In the genomic region with DNA sequence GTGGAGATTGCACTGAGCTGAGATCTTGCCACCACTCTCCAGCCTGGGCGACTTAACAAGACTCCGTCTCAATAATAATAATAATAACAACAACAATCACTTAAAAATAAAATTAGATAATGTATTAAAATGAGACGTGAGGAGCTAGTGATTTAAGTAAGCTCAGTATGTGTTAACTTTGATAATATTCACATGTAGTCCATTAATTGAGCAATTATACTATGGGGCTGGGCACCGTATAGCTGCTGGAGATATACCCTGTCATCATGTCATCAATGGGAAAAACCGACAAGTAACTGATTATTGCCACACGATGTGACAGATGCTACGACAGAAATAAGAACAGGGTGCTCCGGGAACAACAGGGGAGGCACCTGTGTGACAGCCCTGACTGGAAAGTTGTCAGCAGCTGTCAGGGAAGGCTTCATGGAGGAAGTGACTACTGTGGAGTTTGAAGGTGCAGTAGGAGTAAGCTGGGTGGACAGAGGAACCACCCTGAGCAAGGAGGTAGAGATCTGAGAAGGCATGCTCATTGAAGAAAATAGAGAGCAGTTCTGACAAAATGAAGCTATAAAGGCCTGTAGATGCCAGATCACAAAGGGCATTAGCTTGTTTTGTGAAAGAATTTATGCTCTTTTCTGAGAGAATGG, we compare ENCODE assay signal across 7 cellular contexts. TPM values are rescaled to one million over a fixed set of nuclear protein-coding genes. Genes with fewer than 3 reads are reported as not detected.
DNase-seq lines count a peak whose midpoint lies in the region; TF ChIP-seq lines count a peak whose summit lies in the region.

No MANE protein-coding gene starts in this region.

- peaks cover 32% of the 10 kb centered on the region for H3K79me2 ChIP-seq in SK-N-SH (ENCODE audit: insufficient read depth)

- H3K36me3 ChIP-seq in SK-N-SH (replicated peaks in 1 of 2; ENCODE audit: control insufficient read depth in 1 of 2, insufficient read depth in 2 of 2, low read length in 1 of 2) = peaks cover 0 to 9% of the 10 kb centered on the region in 2 experiments

- TF ChIP-seq RAD21 in SK-N-SH (IDR thresholded peaks at IDR 0.05; ENCODE audit: low read length) = no peak

- H3K27ac ChIP-seq in SK-N-SH (ENCODE audit: low read depth in 2 of 2, low read length in 1 of 2) (peak overlapping the region; percentile 92 to 99), skin epidermis (peak overlapping the region in 19 of 21 experiments; percentile 17 to 100 (median 98))

- H3K9me3 ChIP-seq in SK-N-SH = no peaks in the 10 kb centered on the region

- TF ChIP-seq EP300 in SK-N-SH (IDR thresholded peaks at IDR 0.05; ENCODE audit: borderline replicate concordance in 1 of 2, low read depth in 1 of 2, low read length in 1 of 2) = no peak

- peaks cover 11% of the 10 kb centered on the region for H3F3A ChIP-seq in SK-N-SH (replicated peaks; ENCODE audit: insufficient read depth)

- peaks cover 31% of the 10 kb centered on the region for H4K20me1 ChIP-seq in SK-N-SH (ENCODE audit: insufficient read depth)

- H3K4me3 ChIP-seq in HFF-Myc (replicated peaks; ENCODE audit: low read depth, low read length) = peak overlapping the region; percentile 98
- H3K4me3 ChIP-seq in SK-N-SH (ENCODE audit: low read depth in 2 of 2, low read length in 1 of 2) = peak overlapping the region; percentile 47 to 53; a peak in 1 of 4 replicates
- H3K4me3 ChIP-seq in fibroblast of pulmonary artery (replicated peaks; ENCODE audit: low read depth, low read length) = peak overlapping the region; percentile 47
- peak overlapping the region in 3 of 7 experiments; percentile 73 to 87 (median 85) for H3K4me3 ChIP-seq in skin epidermis

- 96% methylated on average over 8 of the region's 8 CpGs for WGBS in SK-N-SH (ENCODE audit: low lambda C conversion rate)

- CTCF ChIA-PET in SK-N-SH (lab: Yijun Ruan, JAX) = interaction anchor here (1.2 kb wide), 1 partner anchor 116 kb away, joined by 8 read pairs; no protein-coding TSS in a partner anchor

- peak overlapping the region; percentile 60; the same call in 1 of the 2 replicates for H3K9ac ChIP-seq in SK-N-SH

- peaks cover 4 to 17% of the 10 kb centered on the region in 2 experiments; a peak in 3 of 4 replicates for H3K4me1 ChIP-seq in SK-N-SH (ENCODE audit: control insufficient read depth in 1 of 2, insufficient read depth in 2 of 2, low read depth in 1 of 2, low read length in 1 of 2)

- DNase-seq in HFF-Myc (ENCODE audit: extremely low read depth, low read depth) = no peak
- no peak for DNase-seq in SK-N-SH
- no peak for DNase-seq in fibroblast of pulmonary artery (ENCODE audit: low read depth)
- DNase-seq in NCI-H510A (lab: John Stamatoyannopoulos, UW) = no peak
- no peak for DNase-seq in glomerular visceral epithelial cell (ENCODE audit: extremely low spot score)
- no peak for DNase-seq in SW480 (ENCODE audit: low spot score)

- H3K27me3 ChIP-seq in SK-N-SH (ENCODE audit: insufficient read depth) = no peaks in the 10 kb centered on the region

- H3K4me2 ChIP-seq in SK-N-SH = peak overlapping the region; percentile 76

- H2AFZ ChIP-seq in SK-N-SH (ENCODE audit: low read depth) = peak overlapping the region; percentile 96

- POLR2A ChIA-PET in SK-N-SH (lab: Yijun Ruan, JAX) = interaction anchor here (3.7 kb wide), 1 partner anchor 68 kb away, joined by 20 read pairs; a partner anchor contains a TSS

- no peaks in the 10 kb centered on the region for H3K9me2 ChIP-seq in SK-N-SH

- no peak for TF ChIP-seq CTCF in HFF-Myc (IDR thresholded peaks at IDR 0.05; ENCODE audit: low read depth, low read length, missing control alignments)
- TF ChIP-seq CTCF in SK-N-SH (IDR thresholded peaks at IDR 0.05) = no peak
- TF ChIP-seq CTCF in fibroblast of pulmonary artery (IDR thresholded peaks at IDR 0.05; ENCODE audit: low read length, missing control alignments) = no peak

TF ChIP-seq in SK-N-SH, 30 proteins besides CTCF, POLR2A, EP300 and RAD21:
- TF ChIP-seq JUND (IDR thresholded peaks at IDR 0.05) (no peak), FOXJ3 (CRISPR knock-in tag; IDR thresholded peaks at IDR 0.05) (no peak), SMC3 (IDR thresholded peaks at IDR 0.05; ENCODE audit: low read depth, low read length) (no peak), POLR2AphosphoS5 (IDR thresholded peaks at IDR 0.05; ENCODE audit: low read depth, low read length) (no peak), RXRA (IDR thresholded peaks at IDR 0.05; ENCODE audit: borderline replicate concordance, low read depth) (no peak), FOSL2 (IDR thresholded peaks at IDR 0.05; ENCODE audit: borderline replicate concordance, low read depth) (no peak), GATA2 (CRISPR knock-in tag; IDR thresholded peaks at IDR 0.05) (no peak), EZH2phosphoT487 (IDR thresholded peaks at IDR 0.05; ENCODE audit: borderline replicate concordance, low read depth) (no peak)
- TF ChIP-seq, protein P1, sequence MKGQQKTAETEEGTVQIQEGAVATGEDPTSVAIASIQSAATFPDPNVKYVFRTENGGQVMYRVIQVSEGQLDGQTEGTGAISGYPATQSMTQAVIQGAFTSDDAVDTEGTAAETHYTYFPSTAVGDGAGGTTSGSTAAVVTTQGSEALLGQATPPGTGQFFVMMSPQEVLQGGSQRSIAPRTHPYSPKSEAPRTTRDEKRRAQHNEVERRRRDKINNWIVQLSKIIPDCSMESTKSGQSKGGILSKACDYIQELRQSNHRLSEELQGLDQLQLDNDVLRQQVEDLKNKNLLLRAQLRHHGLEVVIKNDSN (IDR thresholded peaks at IDR 0.05; ENCODE audit: borderline replicate concordance, low read depth) = no peak
- TF ChIP-seq, protein P2, sequence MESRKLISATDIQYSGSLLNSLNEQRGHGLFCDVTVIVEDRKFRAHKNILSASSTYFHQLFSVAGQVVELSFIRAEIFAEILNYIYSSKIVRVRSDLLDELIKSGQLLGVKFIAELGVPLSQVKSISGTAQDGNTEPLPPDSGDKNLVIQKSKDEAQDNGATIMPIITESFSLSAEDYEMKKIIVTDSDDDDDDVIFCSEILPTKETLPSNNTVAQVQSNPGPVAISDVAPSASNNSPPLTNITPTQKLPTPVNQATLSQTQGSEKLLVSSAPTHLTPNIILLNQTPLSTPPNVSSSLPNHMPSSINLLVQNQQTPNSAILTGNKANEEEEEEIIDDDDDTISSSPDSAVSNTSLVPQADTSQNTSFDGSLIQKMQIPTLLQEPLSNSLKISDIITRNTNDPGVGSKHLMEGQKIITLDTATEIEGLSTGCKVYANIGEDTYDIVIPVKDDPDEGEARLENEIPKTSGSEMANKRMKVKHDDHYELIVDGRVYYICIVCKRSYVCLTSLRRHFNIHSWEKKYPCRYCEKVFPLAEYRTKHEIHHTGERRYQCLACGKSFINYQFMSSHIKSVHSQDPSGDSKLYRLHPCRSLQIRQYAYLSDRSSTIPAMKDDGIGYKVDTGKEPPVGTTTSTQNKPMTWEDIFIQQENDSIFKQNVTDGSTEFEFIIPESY (IDR thresholded peaks at IDR 0.05; ENCODE audit: borderline replicate concordance, low read depth) = no peak
- TF ChIP-seq, protein P3, sequence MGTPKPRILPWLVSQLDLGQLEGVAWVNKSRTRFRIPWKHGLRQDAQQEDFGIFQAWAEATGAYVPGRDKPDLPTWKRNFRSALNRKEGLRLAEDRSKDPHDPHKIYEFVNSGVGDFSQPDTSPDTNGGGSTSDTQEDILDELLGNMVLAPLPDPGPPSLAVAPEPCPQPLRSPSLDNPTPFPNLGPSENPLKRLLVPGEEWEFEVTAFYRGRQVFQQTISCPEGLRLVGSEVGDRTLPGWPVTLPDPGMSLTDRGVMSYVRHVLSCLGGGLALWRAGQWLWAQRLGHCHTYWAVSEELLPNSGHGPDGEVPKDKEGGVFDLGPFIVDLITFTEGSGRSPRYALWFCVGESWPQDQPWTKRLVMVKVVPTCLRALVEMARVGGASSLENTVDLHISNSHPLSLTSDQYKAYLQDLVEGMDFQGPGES (IDR thresholded peaks at IDR 0.05; ENCODE audit: low read depth, low read length) = no peak
- TF ChIP-seq, protein P4, sequence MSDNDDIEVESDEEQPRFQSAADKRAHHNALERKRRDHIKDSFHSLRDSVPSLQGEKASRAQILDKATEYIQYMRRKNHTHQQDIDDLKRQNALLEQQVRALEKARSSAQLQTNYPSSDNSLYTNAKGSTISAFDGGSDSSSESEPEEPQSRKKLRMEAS (IDR thresholded peaks at IDR 0.05; ENCODE audit: low read depth) = no peak
TF ChIP-seq in SK-N-SH: peak in this region for 0.

RNA-seq across cellular contexts. Expression of a gene that starts 0.9 kb away (rescaled TPM):
- polyA plus RNA-seq in SK-N-SH (2012; rRNA removed) = 5.5 and 7.3 TPM in 2 replicates
- 8.2 and 9.8 TPM in 2 replicates for polyA plus RNA-seq in SK-N-SH (2012; cell fraction: cytosol; rRNA removed)
- 3.5 and 10.0 TPM in 2 replicates for polyA plus RNA-seq in SK-N-SH (2012; cell fraction: nucleus; rRNA removed)
